1 cellular context compared by ENCODE assay signal in genomic region chr1:53107570-53108322, GRCh38.
TF ChIP-seq lines count a peak whose summit lies in the region.

No MANE protein-coding gene starts in this region.

TF ChIP-seq in HepG2, 621 proteins besides CTCF, POLR2A, EP300 and RAD21 (continued from another document and continues in another):
- TF ChIP-seq ZNF609 (CRISPR knock-in tag; IDR thresholded peaks at IDR 0.05; ENCODE audit: borderline replicate concordance) (peak; percentile 99), ELF4 (CRISPR knock-in tag; IDR thresholded peaks at IDR 0.05; ENCODE audit: borderline replicate concordance) (peak; percentile 82; the same call in 1 of the 2 replicates), TOPORS (CRISPR knock-in tag; IDR thresholded peaks at IDR 0.05) (no peak), ZIK1 (CRISPR knock-in tag; IDR thresholded peaks at IDR 0.05; ENCODE audit: borderline replicate concordance, low read depth) (no peak), ZNF776 (CRISPR knock-in tag; IDR thresholded peaks at IDR 0.05) (no peak), SMYD3 (CRISPR knock-in tag; IDR thresholded peaks at IDR 0.05) (0 out of 2 replicates have a peak, but pooled peaks have one; percentile 53), ZBTB44 (CRISPR knock-in tag; IDR thresholded peaks at IDR 0.05) (no peak), ZNF703 (CRISPR knock-in tag; IDR thresholded peaks at IDR 0.05; ENCODE audit: borderline replicate concordance) (peak; percentile 95), ZNF574 (CRISPR knock-in tag; IDR thresholded peaks at IDR 0.05) (0 out of 2 replicates have a peak, but pooled peaks have one; percentile 45), ATF6 (CRISPR knock-in tag; conservative IDR thresholded peaks at IDR 0.05) (no peak), ISL2 (CRISPR knock-in tag; IDR thresholded peaks at IDR 0.05) (peak; percentile 93), ZMYM4 (CRISPR knock-in tag; IDR thresholded peaks at IDR 0.05) (no peak), SMAD3 (CRISPR knock-in tag; IDR thresholded peaks at IDR 0.05) (peak; percentile 94), GATA4 (IDR thresholded peaks at IDR 0.05; ENCODE audit: borderline replicate concordance, low read depth) (peak; percentile 92), HNRNPL (IDR thresholded peaks at IDR 0.05; ENCODE audit: low read depth, low read length) (no peak), SKI (IDR thresholded peaks at IDR 0.05; ENCODE audit: partially characterized antibody) (peak; percentile 92), AGO1 (IDR thresholded peaks at IDR 0.05; ENCODE audit: low read depth, low read length, poor library complexity, severe bottlenecking) (no peak), ZNF672 (CRISPR knock-in tag; IDR thresholded peaks at IDR 0.05) (no peak), ZNF770 (CRISPR knock-in tag; IDR thresholded peaks at IDR 0.05) (no peak), ZNF790 (CRISPR knock-in tag; IDR thresholded peaks at IDR 0.05; ENCODE audit: borderline replicate concordance) (no peak), ZMYM3 (CRISPR knock-in tag; IDR thresholded peaks at IDR 0.05) (peak; percentile 77; the same call in 1 of the 2 replicates), KDM1A (CRISPR knock-in tag; IDR thresholded peaks at IDR 0.05) (peak; percentile 48; the same call in 1 of the 2 replicates), THAP9 (CRISPR knock-in tag; IDR thresholded peaks at IDR 0.05; ENCODE audit: borderline replicate concordance) (no peak), GATAD1 (CRISPR knock-in tag; IDR thresholded peaks at IDR 0.05) (peak; percentile 40; the same call in 1 of the 2 replicates), ZNF800 (CRISPR knock-in tag; IDR thresholded peaks at IDR 0.05) (no peak; the same call in 1 of the 2 replicates), GMEB2 (CRISPR knock-in tag; IDR thresholded peaks at IDR 0.05; ENCODE audit: low read depth) (no peak), TRIM24 (CRISPR knock-in tag; IDR thresholded peaks at IDR 0.05) (no peak), ZNF616 (CRISPR knock-in tag; IDR thresholded peaks at IDR 0.05; ENCODE audit: low read depth) (no peak), FOSL1 (CRISPR knock-in tag; IDR thresholded peaks at IDR 0.05; ENCODE audit: borderline replicate concordance) (no peak), TP53 (CRISPR knock-in tag; conservative IDR thresholded peaks at IDR 0.05) (no peak), ZNF343 (CRISPR knock-in tag; IDR thresholded peaks at IDR 0.05) (0 out of 2 replicates have a peak, but pooled peaks have one; percentile 61), ZBTB21 (CRISPR knock-in tag; IDR thresholded peaks at IDR 0.05) (no peak), ZNF704 (CRISPR knock-in tag; IDR thresholded peaks at IDR 0.05; ENCODE audit: borderline replicate concordance) (no peak), ZBTB37 (CRISPR knock-in tag; IDR thresholded peaks at IDR 0.05) (0 out of 2 replicates have a peak, but pooled peaks have one; percentile 35)
